In the genomic region with DNA sequence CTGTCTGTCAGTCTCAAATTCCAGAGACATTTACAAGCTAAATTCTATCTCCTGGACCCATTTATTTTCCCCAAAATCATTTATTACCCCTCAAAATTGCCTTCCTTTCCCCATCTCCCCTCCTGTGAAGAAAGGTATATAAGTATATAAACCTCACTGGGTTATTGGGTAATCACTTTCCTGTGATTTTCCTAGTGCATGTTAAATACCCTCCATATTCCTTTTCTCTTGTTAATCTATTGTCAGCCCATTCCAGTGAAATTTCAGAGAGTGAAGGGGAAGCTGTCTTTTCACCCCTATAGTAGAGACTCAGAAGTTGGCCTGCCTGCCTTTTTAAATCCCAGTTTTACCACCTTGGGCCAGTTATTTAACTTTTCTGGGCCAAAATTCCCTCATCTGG, we compare ENCODE assay signal across 23 cellular contexts. TPM values are rescaled to one million over a fixed set of nuclear protein-coding genes. Genes with fewer than 3 reads are reported as not detected.
A peak's percentile ranks its signal among the peaks of the same experiment; 100 is the strongest.
DNase-seq lines count a peak whose midpoint lies in the region; ATAC-seq, FAIRE-seq and TF ChIP-seq lines count a peak whose summit lies in the region.
"Had no signal": no experiment of that assay in that cellular context is flagged by ENCODE, and none has a peak within 500 bp of the region (broad histone marks: within the 10 kb centered on the region; RNA-seq: fewer than 3 reads in every experiment).

No MANE protein-coding gene starts in this region.

- H3K27me3 Mint-ChIP-seq in Caco-2 (ENCODE audit: insufficient read depth, unreplicated experiment) (no peaks in the 10 kb centered on the region), glutamatergic neuron (ENCODE audit: unreplicated experiment) (peaks cover 15% of the 10 kb centered on the region)
- peaks cover 5% of the 10 kb centered on the region for H3K27me3 Mint-ChIP-seq in activated T-helper 2 cell treated with anti-CD3 and anti-CD28 coated beads, Interferon-gamma antibody, Interleukin-2, Interleukin-4, amounts not matched to agents 10 μg/mL and 5 μg/mL and 100 μg/mL, durations not matched to agents 14 hours and 24 hours and 36 hours (ENCODE audit: low read depth)
- peaks cover 7% of the 10 kb centered on the region for H3K27me3 Mint-ChIP-seq in activated CD8-positive, alpha-beta T cell treated with anti-CD3 and anti-CD28 coated beads, Interleukin-2, amount 10 ng/mL, durations not matched to agents 7 days and 5 days (ENCODE audit: low read depth)

- no peak for FAIRE-seq in GM19239 (lab: Jason Lieb, UNC)
- FAIRE-seq: GM12878, GM18507 had no signal

- H3K4me1 Mint-ChIP-seq in Caco-2 (ENCODE audit: low read depth, unreplicated experiment) (peaks cover 59% of the 10 kb centered on the region), glutamatergic neuron (ENCODE audit: low read depth, unreplicated experiment) (peaks cover 47% of the 10 kb centered on the region)
- no peaks in the 10 kb centered on the region for H3K4me1 Mint-ChIP-seq in activated T-helper 2 cell treated with anti-CD3 and anti-CD28 coated beads, Interferon-gamma antibody, Interleukin-2, Interleukin-4, amounts not matched to agents 10 μg/mL and 5 μg/mL and 100 μg/mL, durations not matched to agents 14 hours and 24 hours and 36 hours (ENCODE audit: low read depth)
- H3K4me1 Mint-ChIP-seq in activated CD8-positive, alpha-beta T cell treated with anti-CD3 and anti-CD28 coated beads, Interleukin-2, amount 10 ng/mL, durations not matched to agents 7 days and 5 days (ENCODE audit: low read depth): peaks cover 28% of the 10 kb centered on the region
- H3K4me1 Mint-ChIP-seq: B cell had no signal

- H3K36me3 Mint-ChIP-seq in Caco-2 (ENCODE audit: insufficient read depth, unreplicated experiment): peaks cover 60% of the 10 kb centered on the region
- no peaks in the 10 kb centered on the region for H3K36me3 Mint-ChIP-seq in glutamatergic neuron (ENCODE audit: unreplicated experiment)
- peaks cover 14% of the 10 kb centered on the region for H3K36me3 Mint-ChIP-seq in activated T-helper 2 cell treated with anti-CD3 and anti-CD28 coated beads, Interferon-gamma antibody, Interleukin-2, Interleukin-4, amounts not matched to agents 10 μg/mL and 5 μg/mL and 100 μg/mL, durations not matched to agents 14 hours and 24 hours and 36 hours (ENCODE audit: low read depth)
- H3K36me3 Mint-ChIP-seq in activated CD8-positive, alpha-beta T cell treated with anti-CD3 and anti-CD28 coated beads, Interleukin-2, amount 10 ng/mL, durations not matched to agents 7 days and 5 days (ENCODE audit: low read depth): peaks cover 23% of the 10 kb centered on the region

- no peaks in the 10 kb centered on the region for H3K9me3 Mint-ChIP-seq in Caco-2 (ENCODE audit: unreplicated experiment)
- peaks cover 15% of the 10 kb centered on the region for H3K9me3 Mint-ChIP-seq in glutamatergic neuron (ENCODE audit: unreplicated experiment)
- no peaks in the 10 kb centered on the region for H3K9me3 Mint-ChIP-seq in activated T-helper 2 cell treated with anti-CD3 and anti-CD28 coated beads, Interferon-gamma antibody, Interleukin-2, Interleukin-4, amounts not matched to agents 10 μg/mL and 5 μg/mL and 100 μg/mL, durations not matched to agents 14 hours and 24 hours and 36 hours
- H3K9me3 Mint-ChIP-seq in activated CD8-positive, alpha-beta T cell treated with anti-CD3 and anti-CD28 coated beads, Interleukin-2, amount 10 ng/mL, durations not matched to agents 7 days and 5 days (ENCODE audit: insufficient read depth): no peaks in the 10 kb centered on the region
- H3K9me3 Mint-ChIP-seq: CD8-positive, alpha-beta T cell had no signal

- H3K4me3 Mint-ChIP-seq in Caco-2 (ENCODE audit: unreplicated experiment) (peak overlapping the region; percentile 86), glutamatergic neuron (ENCODE audit: unreplicated experiment) (peak overlapping the region; percentile 93)
- H3K4me3 Mint-ChIP-seq in activated T-helper 2 cell treated with anti-CD3 and anti-CD28 coated beads, Interferon-gamma antibody, Interleukin-2, Interleukin-4, amounts not matched to agents 10 μg/mL and 5 μg/mL and 100 μg/mL, durations not matched to agents 14 hours and 24 hours and 36 hours (ENCODE audit: low read depth): no peak overlapping the region
- no peak overlapping the region for H3K4me3 Mint-ChIP-seq in activated CD8-positive, alpha-beta T cell treated with anti-CD3 and anti-CD28 coated beads, Interleukin-2, amount 10 ng/mL, durations not matched to agents 7 days and 5 days
- H3K4me3 Mint-ChIP-seq: B cell; CD8-positive, alpha-beta T cell had no signal

- no peak for DNase-seq in Caco-2
- no peak for DNase-seq in glutamatergic neuron
- no peak for DNase-seq in GM19239 (ENCODE audit: insufficient read length, low spot score)
- no peak for DNase-seq in stimulated activated naive CD4-positive, alpha-beta T cell treated with Interleukin-2 at 50 U/mL for 16 hours (lab: John Stamatoyannopoulos, UW)
- no peak for DNase-seq in activated T-helper 2 cell treated with anti-CD3 and anti-CD28 coated beads, Interferon-gamma antibody, Interleukin-2, Interleukin-4, amounts not matched to agents 10 μg/mL and 5 μg/mL and 100 μg/mL, durations not matched to agents 14 hours and 24 hours and 36 hours (ENCODE audit: low spot score)
- no peak for DNase-seq in activated CD8-positive, alpha-beta T cell treated with anti-CD3 and anti-CD28 coated beads, Interleukin-2, amount 10 ng/mL, durations not matched to agents 7 days and 5 days
- DNase-seq: 8988T; CD8-positive, alpha-beta T cell; DMS 273 treated with DMSO at 0.1 percent for 48 hours; DMS53; DND-41; EL; GOT3; H7 had no signal

- no TSS peak for BruUV-seq in Caco-2 (replicated peaks; lab: Mats Ljungman, UMichigan)

- H3K27ac Mint-ChIP-seq in Caco-2 (ENCODE audit: unreplicated experiment) (peak overlapping the region; percentile 91), glutamatergic neuron (ENCODE audit: unreplicated experiment) (peak overlapping the region; percentile 4)
- no peak overlapping the region for H3K27ac Mint-ChIP-seq in activated T-helper 2 cell treated with anti-CD3 and anti-CD28 coated beads, Interferon-gamma antibody, Interleukin-2, Interleukin-4, amounts not matched to agents 10 μg/mL and 5 μg/mL and 100 μg/mL, durations not matched to agents 14 hours and 24 hours and 36 hours
- no peak overlapping the region for H3K27ac Mint-ChIP-seq in activated CD8-positive, alpha-beta T cell treated with anti-CD3 and anti-CD28 coated beads, Interleukin-2, amount 10 ng/mL, durations not matched to agents 7 days and 5 days
- H3K27ac Mint-ChIP-seq: B cell; CD8-positive, alpha-beta T cell had no signal

- H3K4me3 ChIP-seq in Caco-2 (ENCODE audit: low read depth, low read length) (no peak overlapping the region), HEK293 (ENCODE audit: low read depth, low read length) (no peak overlapping the region)
- H3K4me3 ChIP-seq: BLaER1 treated with 17β-estradiol and CSF1 and Interleukin-3, amounts not matched to agents 10 nM and 100 nM; GM12878 had no signal

- intact Hi-C loops in Caco-2 (cut with micrococcal nuclease; ENCODE audit: unreplicated experiment): no loop called here
- intact Hi-C loops in activated T-helper 2 cell treated with anti-CD3 and anti-CD28 coated beads, Interferon-gamma antibody, Interleukin-2, Interleukin-4, amounts not matched to agents 10 μg/mL and 5 μg/mL and 100 μg/mL, durations not matched to agents 14 hours and 24 hours and 36 hours (cut with micrococcal nuclease): no loop called here

- CTCF ChIA-PET in Caco-2 (lab: Charles Lee): interaction anchor here (0.6 kb wide), 1 partner anchor 55 kb away, joined by 9 read pairs; no protein-coding TSS in a partner anchor
- CTCF ChIA-PET in HEK293 (lab: Yijun Ruan, JAX): interaction anchor here (0.6 to 0.9 kb wide), 3 partner anchors 131 to 196 kb away, joined by 3 to 5 read pairs (median 3); no protein-coding TSS in a partner anchor
- CTCF ChIA-PET in activated CD8-positive, alpha-beta T cell treated with anti-CD3 and anti-CD28 coated beads, Interleukin-2, amount 10 ng/mL, durations not matched to agents 7 days and 5 days (lab: Charles Lee): no interaction called here

- H3K4me1 ChIP-seq in Caco-2 (peaks cover 65% of the 10 kb centered on the region), HEK293 (ENCODE audit: control insufficient read depth, insufficient read depth, low read length) (peaks cover 22% of the 10 kb centered on the region)

- TF ChIP-seq CTCF in Caco-2 (IDR thresholded peaks at IDR 0.05; ENCODE audit: insufficient read depth in 1 of 2, low read depth in 1 of 2, low read length in 1 of 2, severe bottlenecking in 1 of 2, unreplicated experiment in 1 of 2): no peak
- no peak for TF ChIP-seq CTCF in HEK293 (tag by site-specific recombination; IDR thresholded peaks at IDR 0.05)
- TF ChIP-seq CTCF in VCaP (conservative IDR thresholded peaks at IDR 0.05): no peak
- TF ChIP-seq CTCF in glutamatergic neuron (IDR thresholded peaks at IDR 0.05; ENCODE audit: partially characterized antibody, unreplicated experiment): no peak

- H3K9me3 ChIP-seq in Caco-2 (no peaks in the 10 kb centered on the region), HEK293 (ENCODE audit: control insufficient read depth, insufficient read depth, low read depth, low read length) (no peaks in the 10 kb centered on the region)
- H3K9me3 ChIP-seq: BLaER1 treated with 17β-estradiol and CSF1 and Interleukin-3, amounts not matched to agents 10 nM and 100 nM had no signal

- ATAC-seq in activated CD8-positive, alpha-beta T cell treated with anti-CD3 and anti-CD28 coated beads, Interleukin-2, amount 10 ng/mL, durations not matched to agents 7 days and 5 days: no peak
- ATAC-seq: CD8-positive, alpha-beta T cell; GM12878; HCT116 had no signal

- H3K36me3 ChIP-seq in Caco-2 (ENCODE audit: control insufficient read depth, insufficient read depth, low read length): no peaks in the 10 kb centered on the region; the same call in 1 of the 2 replicates
- H3K36me3 ChIP-seq in HEK293 (ENCODE audit: control insufficient read depth in 2 of 2, insufficient read depth in 1 of 2, low read length in 2 of 2): peaks cover 27% of the 10 kb centered on the region in 2 experiments; a peak in 2 of 3 replicates

- no peaks in the 10 kb centered on the region for H3K27me3 ChIP-seq in Caco-2 (replicated peaks; ENCODE audit: control insufficient read depth, insufficient read depth, low read length)
- H3K27me3 ChIP-seq: BLaER1 treated with 17β-estradiol and CSF1 and Interleukin-3, amounts not matched to agents 10 nM and 100 nM had no signal

- H3K27ac ChIP-seq in HEK293 (ENCODE audit: extremely low read depth, low read depth, low read length) (no peak overlapping the region), VCaP (peak overlapping the region; percentile 29)
- H3K27ac ChIP-seq: BLaER1 treated with 17β-estradiol and CSF1 and Interleukin-3, amounts not matched to agents 10 nM and 100 nM had no signal

- POLR2A ChIA-PET in Caco-2 (lab: Charles Lee) (no interaction called here), HEK293 (lab: Yijun Ruan, JAX) (interaction anchor here (0.6 to 1.8 kb wide), 2 partner anchors 11 to 81 kb away, joined by 3 to 7 read pairs; a partner anchor contains a TSS)
- POLR2A ChIA-PET in activated CD8-positive, alpha-beta T cell treated with anti-CD3 and anti-CD28 coated beads, Interleukin-2, amount 10 ng/mL, durations not matched to agents 7 days and 5 days (lab: Charles Lee): no interaction called here

RNA-seq across cellular contexts. Expression of a gene that starts 9.9 kb away (rescaled TPM):
- not detected in 2 replicates for total RNA-seq in Caco-2 (2022)
- total RNA-seq in glutamatergic neuron (ENCODE audit: unreplicated experiment): not detected
- not detected in 2 replicates for total RNA-seq in activated T-helper 2 cell treated with anti-CD3 and anti-CD28 coated beads, Interferon-gamma antibody, Interleukin-2, Interleukin-4, amounts not matched to agents 10 μg/mL and 5 μg/mL and 100 μg/mL, durations not matched to agents 14 hours and 24 hours and 36 hours
- total RNA-seq in activated CD8-positive, alpha-beta T cell treated with anti-CD3 and anti-CD28 coated beads, Interleukin-2, amount 10 ng/mL, durations not matched to agents 7 days and 5 days: under 1 TPM in 1 of 2 experiments, not detected in 1; 0.29 TPM
- total RNA-seq: A673, B cell, G401, GM12878, H7 had no signal

RNA-seq across cellular contexts. Expression of a gene that starts 14.6 kb away (rescaled TPM):
- total RNA-seq in Caco-2 (2022) (21.1 and 21.2 TPM in 2 replicates), glutamatergic neuron (ENCODE audit: unreplicated experiment) (56.3 TPM)
- 4.4 and 4.5 TPM in 2 replicates for total RNA-seq in activated T-helper 2 cell treated with anti-CD3 and anti-CD28 coated beads, Interferon-gamma antibody, Interleukin-2, Interleukin-4, amounts not matched to agents 10 μg/mL and 5 μg/mL and 100 μg/mL, durations not matched to agents 14 hours and 24 hours and 36 hours
- total RNA-seq in activated CD8-positive, alpha-beta T cell treated with anti-CD3 and anti-CD28 coated beads, Interleukin-2, amount 10 ng/mL, durations not matched to agents 7 days and 5 days: 1 to 10 TPM; 8.0 to 8.3 TPM

RNA-seq across cellular contexts. Expression of a gene that starts 29.8 kb away (rescaled TPM):
- total RNA-seq in Caco-2 (2022): 0.91 TPM in 1 of 2 replicates, not detected in the other
- 1.2 TPM for total RNA-seq in glutamatergic neuron (ENCODE audit: unreplicated experiment)
- total RNA-seq in activated T-helper 2 cell treated with anti-CD3 and anti-CD28 coated beads, Interferon-gamma antibody, Interleukin-2, Interleukin-4, amounts not matched to agents 10 μg/mL and 5 μg/mL and 100 μg/mL, durations not matched to agents 14 hours and 24 hours and 36 hours: 350 and 364 TPM in 2 replicates
- total RNA-seq in activated CD8-positive, alpha-beta T cell treated with anti-CD3 and anti-CD28 coated beads, Interleukin-2, amount 10 ng/mL, durations not matched to agents 7 days and 5 days: 100 to 1,000 TPM; 471 to 482 TPM
- total RNA-seq: A673, G401, H7 had no signal

RNA-seq across cellular contexts. Expression of a gene that starts 36.1 kb away (rescaled TPM):
- total RNA-seq in Caco-2 (2022) (132 and 147 TPM in 2 replicates), glutamatergic neuron (ENCODE audit: unreplicated experiment) (119 TPM)
- total RNA-seq in activated T-helper 2 cell treated with anti-CD3 and anti-CD28 coated beads, Interferon-gamma antibody, Interleukin-2, Interleukin-4, amounts not matched to agents 10 μg/mL and 5 μg/mL and 100 μg/mL, durations not matched to agents 14 hours and 24 hours and 36 hours: 64.0 TPM in 2 replicates
- total RNA-seq in activated CD8-positive, alpha-beta T cell treated with anti-CD3 and anti-CD28 coated beads, Interleukin-2, amount 10 ng/mL, durations not matched to agents 7 days and 5 days: 10 to 100 TPM; 43.7 to 44.5 TPM

RNA-seq across cellular contexts. Expression of a gene that starts 37.9 kb away (rescaled TPM):
- total RNA-seq in Caco-2 (2022) (not detected in 2 replicates), glutamatergic neuron (ENCODE audit: unreplicated experiment) (not detected)
- not detected in 2 replicates for total RNA-seq in activated T-helper 2 cell treated with anti-CD3 and anti-CD28 coated beads, Interferon-gamma antibody, Interleukin-2, Interleukin-4, amounts not matched to agents 10 μg/mL and 5 μg/mL and 100 μg/mL, durations not matched to agents 14 hours and 24 hours and 36 hours
- not detected for total RNA-seq in activated CD8-positive, alpha-beta T cell treated with anti-CD3 and anti-CD28 coated beads, Interleukin-2, amount 10 ng/mL, durations not matched to agents 7 days and 5 days
- total RNA-seq: A673; B cell; CD8-positive, alpha-beta T cell; G401; GM12878; H7 had no signal

Comparison
In these comparisons a context has a peak if more than half of its experiments do, and no peak if none do; other contexts are left out.
1. H3K27ac Mint-ChIP-seq: peak in Caco-2 (single experiment) and glutamatergic neuron (single experiment); none in activated T-helper 2 cell treated with anti-CD3 and anti-CD28 coated beads, Interferon-gamma antibody, Interleukin-2, Interleukin-4, amounts not matched to agents 10 μg/mL and 5 μg/mL and 100 μg/mL, durations not matched to agents 14 hours and 24 hours and 36 hours (single experiment) and activated CD8-positive, alpha-beta T cell treated with anti-CD3 and anti-CD28 coated beads, Interleukin-2, amount 10 ng/mL, durations not matched to agents 7 days and 5 days (single experiment).
2. H3K4me3 Mint-ChIP-seq: peak in Caco-2 (single experiment) and glutamatergic neuron (single experiment); none in activated T-helper 2 cell treated with anti-CD3 and anti-CD28 coated beads, Interferon-gamma antibody, Interleukin-2, Interleukin-4, amounts not matched to agents 10 μg/mL and 5 μg/mL and 100 μg/mL, durations not matched to agents 14 hours and 24 hours and 36 hours (single experiment) and activated CD8-positive, alpha-beta T cell treated with anti-CD3 and anti-CD28 coated beads, Interleukin-2, amount 10 ng/mL, durations not matched to agents 7 days and 5 days (single experiment).
3. RNA of a gene that starts 29.8 kb away (total RNA-seq): 471 to 482 TPM in activated CD8-positive, alpha-beta T cell treated with anti-CD3 and anti-CD28 coated beads, Interleukin-2, amount 10 ng/mL, durations not matched to agents 7 days and 5 days and 350 to 364 TPM in activated T-helper 2 cell treated with anti-CD3 and anti-CD28 coated beads, Interferon-gamma antibody, Interleukin-2, Interleukin-4, amounts not matched to agents 10 μg/mL and 5 μg/mL and 100 μg/mL, durations not matched to agents 14 hours and 24 hours and 36 hours; 1.2 TPM in glutamatergic neuron (single experiment) and 0.91 TPM in Caco-2; every median in the first group is over 100 times any median in the second.